In the genomic region with DNA sequence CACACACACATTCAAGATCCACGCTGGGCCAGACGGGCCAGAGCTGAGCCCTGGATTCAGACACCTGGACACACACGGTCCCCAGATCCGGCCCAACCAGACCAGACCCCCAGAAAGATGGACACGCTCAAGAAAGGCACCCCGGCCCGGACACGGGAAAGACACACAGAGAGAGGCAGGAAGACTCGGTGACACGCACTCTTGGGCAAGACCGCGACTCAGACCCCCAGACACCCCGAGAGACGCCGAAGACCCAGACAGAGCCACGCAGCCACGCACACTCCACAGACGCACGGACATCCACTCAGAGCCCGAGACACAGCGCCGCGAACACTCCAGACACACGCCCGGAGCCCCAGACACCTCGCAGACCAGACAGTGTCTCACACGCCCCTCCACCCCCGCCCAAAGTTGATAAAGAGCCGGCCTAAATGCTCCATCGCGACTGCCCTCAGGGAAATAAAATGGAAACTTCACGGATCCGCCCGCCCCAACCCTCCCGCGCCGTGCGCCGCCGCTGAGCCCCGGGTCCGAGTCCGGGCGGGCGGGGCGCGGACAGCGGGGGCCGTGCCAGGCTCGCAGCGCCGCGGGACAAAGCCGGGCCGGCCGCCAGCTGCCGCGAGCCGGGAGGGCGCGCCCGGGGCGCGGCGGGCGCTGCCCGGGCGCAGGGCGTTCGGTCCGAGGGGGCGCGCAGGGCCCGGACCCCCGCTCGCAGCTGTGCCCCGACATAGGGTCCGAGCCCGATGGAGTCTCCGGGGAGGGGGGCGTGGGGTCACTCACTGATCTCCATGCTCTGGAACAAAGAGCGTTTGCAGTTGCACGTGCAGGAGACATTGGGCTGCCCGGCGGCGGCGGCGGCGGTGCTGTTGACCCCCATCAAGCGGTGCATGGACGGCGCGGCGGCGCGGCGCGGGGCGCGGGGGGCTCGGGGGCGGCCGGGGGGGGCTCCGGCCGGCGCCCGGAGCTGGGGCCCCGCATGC, we compare ENCODE assay signal across 8 cellular contexts.
DNase-seq lines count a peak whose midpoint lies in the region; ATAC-seq and TF ChIP-seq lines count a peak whose summit lies in the region.

No MANE protein-coding gene starts in this region.

- DNase-seq in AG08396 (ENCODE audit: low spot score): peak; percentile 56
- DNase-seq in activated T-cell treated with anti-CD3 and anti-CD28 coated beads for 4 hours: peak; percentile 31
- no peak for DNase-seq in fibroblast of mammary gland (ENCODE audit: low read depth)
- DNase-seq in GDM1 (lab: John Stamatoyannopoulos, UW): no peak
- no peak for DNase-seq in NCI-H1694 (lab: John Stamatoyannopoulos, UW)

- H3K27me3 ChIP-seq in parathyroid adenoma (ENCODE audit: control insufficient read depth, insufficient read depth, low read length): no peaks in the 10 kb centered on the region

- H2AFZ ChIP-seq in parathyroid adenoma: peak overlapping the region; percentile 47

- H3K79me2 ChIP-seq in parathyroid adenoma: no peaks in the 10 kb centered on the region

- no peak overlapping the region for H3K9ac ChIP-seq in parathyroid adenoma

- no peaks in the 10 kb centered on the region for H3K36me3 ChIP-seq in parathyroid adenoma (ENCODE audit: control insufficient read depth, insufficient read depth, low read length)

- no peaks in the 10 kb centered on the region for H3K9me3 ChIP-seq in parathyroid adenoma (ENCODE audit: control insufficient read depth, low read length)

- ATAC-seq in HG03175 (IDR thresholded peaks at IDR 0.05; ENCODE audit: unreplicated experiment) (peak; percentile 2), HG02981 (IDR thresholded peaks at IDR 0.05; ENCODE audit: unreplicated experiment) (no peak)

- no peak for TF ChIP-seq CTCF in fibroblast of mammary gland (conservative IDR thresholded peaks at IDR 0.05; ENCODE audit: control insufficient read depth, insufficient read depth, low read depth, low read length)
- no peak for TF ChIP-seq CTCF in parathyroid adenoma (IDR thresholded peaks at IDR 0.05)

- H3K4me2 ChIP-seq in parathyroid adenoma (ENCODE audit: low read length): peak overlapping the region; percentile 60

- H3K27ac ChIP-seq in parathyroid adenoma: no peak overlapping the region

- H3K4me3 ChIP-seq in fibroblast of mammary gland (ENCODE audit: control insufficient read depth, low read depth, low read length) (peak overlapping the region; percentile 37), parathyroid adenoma (ENCODE audit: low read depth, low read length) (peak overlapping the region; percentile 49)

- peaks cover 8% of the 10 kb centered on the region for H3K4me1 ChIP-seq in parathyroid adenoma

Comparison
In these comparisons a context has a peak if more than half of its experiments do, and no peak if none do; other contexts are left out.
1. DNase-seq: peak in AG08396 (single experiment) and activated T-cell treated with anti-CD3 and anti-CD28 coated beads for 4 hours (single experiment); none in fibroblast of mammary gland (single experiment), GDM1 (single experiment) and NCI-H1694 (single experiment).